Comparison of ENCODE assay signal across 1 cellular context in the genomic region with DNA sequence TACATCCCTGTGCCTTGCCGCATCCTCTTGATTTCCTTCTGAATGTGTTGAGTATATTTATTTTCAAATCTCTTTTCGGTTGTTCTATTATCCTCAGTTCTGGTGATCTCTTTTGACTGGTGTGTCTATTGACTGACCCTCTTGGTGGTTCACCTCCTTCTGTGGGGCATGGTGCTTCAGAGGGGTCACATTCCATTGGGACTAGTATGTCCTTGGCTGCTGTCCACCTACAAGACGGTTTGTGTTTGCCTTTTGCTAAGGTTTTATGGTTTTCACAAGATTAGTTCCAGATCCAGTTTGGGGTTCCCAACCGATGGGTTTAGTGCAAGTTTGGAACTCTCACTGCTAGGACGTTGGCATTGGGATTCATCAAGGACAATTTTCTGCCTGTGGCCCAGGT.
TF ChIP-seq lines count a peak whose summit lies in the region.

No MANE protein-coding gene starts in this region.

TF ChIP-seq in SK-N-SH treated with all-trans-retinoic acid at 6 μM for 48 hours, 23 proteins besides CTCF, POLR2A, EP300 and RAD21 (continued from another document):
- TF ChIP-seq, protein P1, sequence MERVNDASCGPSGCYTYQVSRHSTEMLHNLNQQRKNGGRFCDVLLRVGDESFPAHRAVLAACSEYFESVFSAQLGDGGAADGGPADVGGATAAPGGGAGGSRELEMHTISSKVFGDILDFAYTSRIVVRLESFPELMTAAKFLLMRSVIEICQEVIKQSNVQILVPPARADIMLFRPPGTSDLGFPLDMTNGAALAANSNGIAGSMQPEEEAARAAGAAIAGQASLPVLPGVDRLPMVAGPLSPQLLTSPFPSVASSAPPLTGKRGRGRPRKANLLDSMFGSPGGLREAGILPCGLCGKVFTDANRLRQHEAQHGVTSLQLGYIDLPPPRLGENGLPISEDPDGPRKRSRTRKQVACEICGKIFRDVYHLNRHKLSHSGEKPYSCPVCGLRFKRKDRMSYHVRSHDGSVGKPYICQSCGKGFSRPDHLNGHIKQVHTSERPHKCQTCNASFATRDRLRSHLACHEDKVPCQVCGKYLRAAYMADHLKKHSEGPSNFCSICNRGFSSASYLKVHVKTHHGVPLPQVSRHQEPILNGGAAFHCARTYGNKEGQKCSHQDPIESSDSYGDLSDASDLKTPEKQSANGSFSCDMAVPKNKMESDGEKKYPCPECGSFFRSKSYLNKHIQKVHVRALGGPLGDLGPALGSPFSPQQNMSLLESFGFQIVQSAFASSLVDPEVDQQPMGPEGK (CRISPR knock-in tag; IDR thresholded peaks at IDR 0.05; ENCODE audit: borderline replicate concordance) = no peak
- TF ChIP-seq RARB (CRISPR knock-in tag; IDR thresholded peaks at IDR 0.05) = no peak
- no peak for TF ChIP-seq PPARA (CRISPR knock-in tag; IDR thresholded peaks at IDR 0.05; ENCODE audit: borderline replicate concordance)
- no peak for TF ChIP-seq ZNF8 (CRISPR knock-in tag; IDR thresholded peaks at IDR 0.05)
- TF ChIP-seq, protein P2, sequence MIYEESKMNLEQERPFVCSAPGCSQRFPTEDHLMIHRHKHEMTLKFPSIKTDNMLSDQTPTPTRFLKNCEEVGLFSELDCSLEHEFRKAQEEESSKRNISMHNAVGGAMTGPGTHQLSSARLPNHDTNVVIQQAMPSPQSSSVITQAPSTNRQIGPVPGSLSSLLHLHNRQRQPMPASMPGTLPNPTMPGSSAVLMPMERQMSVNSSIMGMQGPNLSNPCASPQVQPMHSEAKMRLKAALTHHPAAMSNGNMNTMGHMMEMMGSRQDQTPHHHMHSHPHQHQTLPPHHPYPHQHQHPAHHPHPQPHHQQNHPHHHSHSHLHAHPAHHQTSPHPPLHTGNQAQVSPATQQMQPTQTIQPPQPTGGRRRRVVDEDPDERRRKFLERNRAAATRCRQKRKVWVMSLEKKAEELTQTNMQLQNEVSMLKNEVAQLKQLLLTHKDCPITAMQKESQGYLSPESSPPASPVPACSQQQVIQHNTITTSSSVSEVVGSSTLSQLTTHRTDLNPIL (CRISPR knock-in tag; IDR thresholded peaks at IDR 0.05; ENCODE audit: low read depth) = no peak
- TF ChIP-seq ARNTL (CRISPR knock-in tag; IDR thresholded peaks at IDR 0.05; ENCODE audit: borderline replicate concordance, low read depth) = no peak
- TF ChIP-seq TCF4 (CRISPR knock-in tag; IDR thresholded peaks at IDR 0.05; ENCODE audit: borderline replicate concordance) = no peak
- no peak for TF ChIP-seq OSR1 (CRISPR knock-in tag; IDR thresholded peaks at IDR 0.05)
- TF ChIP-seq TOX (CRISPR knock-in tag; IDR thresholded peaks at IDR 0.05; ENCODE audit: borderline replicate concordance) = no peak
- no peak for TF ChIP-seq ZNF565 (CRISPR knock-in tag; conservative IDR thresholded peaks at IDR 0.05; ENCODE audit: low read depth)
- TF ChIP-seq ESRRG (CRISPR knock-in tag; IDR thresholded peaks at IDR 0.05) = no peak
- TF ChIP-seq CSDC2 (CRISPR knock-in tag; IDR thresholded peaks at IDR 0.05) = no peak
- TF ChIP-seq POU6F1 (CRISPR knock-in tag; IDR thresholded peaks at IDR 0.05; ENCODE audit: borderline replicate concordance, low read depth) = no peak
